ENCODE assay signal across 24 cellular contexts in the genomic region with DNA sequence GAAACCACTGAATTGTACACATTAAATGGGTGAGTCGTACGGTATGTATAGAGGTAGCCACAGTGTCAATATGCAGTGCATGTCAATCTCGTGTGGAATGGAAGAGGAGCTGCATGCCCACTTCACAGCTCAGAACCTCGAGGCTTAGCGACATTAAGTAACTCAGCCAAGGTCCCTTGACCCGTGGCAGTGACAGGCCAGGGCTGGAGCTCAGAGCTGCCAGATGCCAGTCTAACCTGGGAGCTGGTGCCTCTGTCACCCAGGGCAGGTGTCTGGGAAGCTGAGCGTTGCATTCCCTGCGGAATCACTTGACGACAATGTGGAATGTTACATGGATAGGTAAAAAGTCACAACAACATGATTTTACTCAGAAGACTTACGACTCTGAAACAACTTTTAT.
DNase-seq lines count a peak whose midpoint lies in the region; ATAC-seq, FAIRE-seq and TF ChIP-seq lines count a peak whose summit lies in the region.
"Had no signal": no experiment of that assay in that cellular context is flagged by ENCODE, and none has a peak within 500 bp of the region (broad histone marks: within the 10 kb centered on the region; RNA-seq: fewer than 3 reads in every experiment).

No MANE protein-coding gene starts in this region.

- no peak overlapping the region for H2AK5ac ChIP-seq in neuronal stem cell (ENCODE audit: low read depth, low read length)

- CTCF ChIA-PET in HepG2 (lab: Yijun Ruan, JAX; ENCODE audit: low intra/inter-chr PET ratio, low total read pairs): no interaction called here
- CTCF ChIA-PET in PC-3 (lab: Charles Lee): no interaction called here

- no peak overlapping the region for H2BK15ac ChIP-seq in neuronal stem cell (ENCODE audit: low read length)

- FAIRE-seq in HepG2 (lab: Jason Lieb, UNC) (no peak), urothelium cell line (lab: Jason Lieb, UNC) (no peak)
- FAIRE-seq: A204.1, D721Med, G401.6, GM12891, GM19239 had no signal

- H3K4me1 ChIP-seq in HepG2 (ENCODE audit: insufficient read depth, low read length): no peaks in the 10 kb centered on the region
- H3K4me1 ChIP-seq in right lobe of liver: no peaks in the 10 kb centered on the region
- no peaks in the 10 kb centered on the region for H3K4me1 ChIP-seq in PC-3 (ENCODE audit: insufficient read depth, low read length)
- H3K4me1 ChIP-seq in neuronal stem cell (ENCODE audit: control insufficient read depth in 2 of 2, insufficient read depth in 1 of 2, low read depth in 1 of 2, low read length in 2 of 2): peaks cover 0 to 9% of the 10 kb centered on the region in 2 donors
- H3K4me1 ChIP-seq: BE2C, Caco-2 had no signal

- H3F3A ChIP-seq in PC-3 (ENCODE audit: low read length, unreplicated experiment): no peaks in the 10 kb centered on the region

- no peak overlapping the region for H2AFZ ChIP-seq in HepG2 (ENCODE audit: low read length)
- H2AFZ ChIP-seq in PC-3 (ENCODE audit: low read length): no peak overlapping the region
- no peak overlapping the region for H2AFZ ChIP-seq in neuronal stem cell (ENCODE audit: low read length)

- no peak for TF ChIP-seq RAD21 in HepG2 (CRISPR knock-in tag; IDR thresholded peaks at IDR 0.05)

- peak overlapping the region; percentile 19 for H2BK5ac ChIP-seq in neuronal stem cell (ENCODE audit: low read length)

- H3K79me2 ChIP-seq in HepG2 (ENCODE audit: insufficient read depth, low read length) (no peaks in the 10 kb centered on the region), PC-3 (ENCODE audit: low read length) (no peaks in the 10 kb centered on the region)

- H3K4ac ChIP-seq in neuronal stem cell (ENCODE audit: low read length): no peak overlapping the region

- no peak overlapping the region for H2BK120ac ChIP-seq in neuronal stem cell (ENCODE audit: low read depth, low read length)

- BruUV-seq in HepG2 (replicated peaks; lab: Mats Ljungman, UMichigan): no TSS peak
- BruUV-seq in PC-3 (replicated peaks; lab: Mats Ljungman, UMichigan): no TSS peak

- H3K18ac ChIP-seq in neuronal stem cell (ENCODE audit: low read length): no peak overlapping the region

- H3K27me3 ChIP-seq in HepG2 (ENCODE audit: control insufficient read depth in 1 of 2, insufficient read depth in 2 of 2, low read length in 2 of 2) (peaks cover 1 to 46% of the 10 kb centered on the region in 2 experiments; a peak in 2 of 5 replicates), right lobe of liver (no peaks in the 10 kb centered on the region), PC-3 (ENCODE audit: low read length) (no peaks in the 10 kb centered on the region), neuronal stem cell (ENCODE audit: control insufficient read depth in 3 of 3, insufficient read depth in 3 of 3, low read depth in 1 of 3, low read length in 3 of 3) (peaks cover 0 to 22% (median 0%) of the 10 kb centered on the region in 3 experiments)

- intact Hi-C loops in HepG2 (cut with micrococcal nuclease; ENCODE audit: unreplicated experiment): no loop called here
- intact Hi-C loops in right lobe of liver (cut with DNase I): no loop called here
- intact Hi-C loops in PC-3 (cut with micrococcal nuclease): no loop called here
- intact Hi-C loops in posterior vena cava (cut with DNase I): no loop called here

- no peaks in the 10 kb centered on the region for H3K9me3 ChIP-seq in HepG2 (ENCODE audit: low read length)
- no peaks in the 10 kb centered on the region for H3K9me3 ChIP-seq in right lobe of liver
- no peaks in the 10 kb centered on the region for H3K9me3 ChIP-seq in PC-3 (ENCODE audit: low read length)
- H3K9me3 ChIP-seq in neuronal stem cell (replicated peaks in 1 of 2; ENCODE audit: control insufficient read depth in 2 of 2, insufficient read depth in 1 of 2, low read depth in 1 of 2, low read length in 2 of 2): peaks cover 0 to 5% of the 10 kb centered on the region in 2 donors
- H3K9me3 ChIP-seq: BE2C, BLaER1, Caco-2 had no signal

- no peak overlapping the region for H3K4me2 ChIP-seq in HepG2 (ENCODE audit: low read depth, low read length)
- H3K4me2 ChIP-seq in PC-3 (ENCODE audit: low read length): no peak overlapping the region
- no peak overlapping the region for H3K4me2 ChIP-seq in neuronal stem cell (ENCODE audit: insufficient read depth, low read length, poor library complexity, severe bottlenecking)
- H3K4me2 ChIP-seq: BLaER1 had no signal

- H3K36me3 ChIP-seq in HepG2 (replicated peaks in 1 of 2; ENCODE audit: control insufficient read depth in 1 of 2, insufficient read depth in 2 of 2, low read length in 2 of 2) (no peaks in the 10 kb centered on the region), right lobe of liver (no peaks in the 10 kb centered on the region), PC-3 (ENCODE audit: low read depth, low read length) (no peaks in the 10 kb centered on the region), neuronal stem cell (replicated peaks in 1 of 2; ENCODE audit: control insufficient read depth in 2 of 2, insufficient read depth in 2 of 2, low read length in 2 of 2) (no peaks in the 10 kb centered on the region)
- H3K36me3 ChIP-seq: BE2C, BLaER1 had no signal

- H3K79me1 ChIP-seq in neuronal stem cell (ENCODE audit: low read depth, low read length): no peaks in the 10 kb centered on the region

- TF ChIP-seq POLR2A in HepG2 (IDR thresholded peaks at IDR 0.05; ENCODE audit: insufficient read depth in 1 of 2, low read depth in 2 of 2, low read length in 2 of 2) (no peak), right lobe of liver (IDR thresholded peaks at IDR 0.05) (no peak)

- H3K9ac ChIP-seq in HepG2 (ENCODE audit: insufficient read depth, low read depth, low read length): no peak overlapping the region
- H3K9ac ChIP-seq in PC-3 (ENCODE audit: low read length): no peak overlapping the region
- H3K9ac ChIP-seq in neuronal stem cell (ENCODE audit: low read depth, low read length, poor library complexity): no peak overlapping the region
- H3K9ac ChIP-seq: BLaER1 had no signal

- H3K27ac ChIP-seq in HepG2 (ENCODE audit: extremely low read length, insufficient read depth, low read length) (no peak overlapping the region), right lobe of liver (no peak overlapping the region), PC-3 (ENCODE audit: low read length) (no peak overlapping the region), neuronal stem cell (replicated peaks; ENCODE audit: low read length) (no peak overlapping the region)
- H3K27ac ChIP-seq: BLaER1 had no signal

- H4K20me1 ChIP-seq in HepG2 (ENCODE audit: insufficient read depth, low read length) (no peaks in the 10 kb centered on the region), PC-3 (ENCODE audit: low read length) (no peaks in the 10 kb centered on the region)
- H4K20me1 ChIP-seq: BLaER1 had no signal

- no peak overlapping the region for H3K4me3 ChIP-seq in HepG2 (replicated peaks in 1 of 3; ENCODE audit: insufficient read depth in 1 of 3, low read depth in 2 of 3, low read length in 3 of 3)
- no peak overlapping the region for H3K4me3 ChIP-seq in right lobe of liver
- H3K4me3 ChIP-seq in PC-3 (ENCODE audit: low read length): no peak overlapping the region
- no peak overlapping the region for H3K4me3 ChIP-seq in neuronal stem cell (ENCODE audit: low read length in 2 of 2)
- H3K4me3 ChIP-seq: BLaER1 had no signal

- no peak overlapping the region for H3K14ac ChIP-seq in neuronal stem cell (ENCODE audit: low read length)

- no peak overlapping the region for H4K91ac ChIP-seq in neuronal stem cell (ENCODE audit: low read depth, low read length, poor library complexity)

- TF ChIP-seq EP300 in HepG2 (IDR thresholded peaks at IDR 0.05; ENCODE audit: low read depth in 2 of 2, low read length in 2 of 2): no peak
- TF ChIP-seq EP300 in HepG2 (CRISPR knock-in tag; IDR thresholded peaks at IDR 0.05; ENCODE audit: borderline replicate concordance): no peak

- H2BK12ac ChIP-seq in neuronal stem cell (ENCODE audit: low read length): no peak overlapping the region

- no peak for ATAC-seq in HepG2
- ATAC-seq in right lobe of liver: no peak
- ATAC-seq in PC-3: peak; percentile 45
- no peak for ATAC-seq in HG02973 (IDR thresholded peaks at IDR 0.05; ENCODE audit: unreplicated experiment)
- ATAC-seq: CD8-positive, alpha-beta T cell had no signal

- WGBS in HepG2 (ENCODE audit: low lambda C conversion rate): 30% methylated on average over 10 of the region's 10 CpGs
- 50% methylated on average over 4 of the region's 10 CpGs for WGBS in right lobe of liver (ENCODE audit: insufficient coverage, low coverage, low lambda C conversion rate, missing lambda C conversion rate)
- WGBS in neuronal stem cell (ENCODE audit: extremely low coverage in 2 of 2, insufficient read length in 2 of 2, insufficient replicate concordance in 1 of 2), 2 donors: no CpG with 5 or more reads among the region's 10 CpGs

- no peak for TF ChIP-seq CTCF in HepG2 (CRISPR knock-in tag; IDR thresholded peaks at IDR 0.05)
- TF ChIP-seq CTCF in right lobe of liver (IDR thresholded peaks at IDR 0.05): no peak
- TF ChIP-seq CTCF in PC-3 (conservative IDR thresholded peaks at IDR 0.05; ENCODE audit: low read depth, low read length): no peak

- in situ Hi-C loops in HepG2 (cut with HindIII; ENCODE audit: extremely low pct_ligation_motif_present, low pct_unique_long_range_greater_than_20kb): loop anchor here (10.0 kb wide), 1 partner anchor 312 kb away; a partner anchor contains a TSS

- POLR2A ChIA-PET in HepG2 (lab: Yijun Ruan, JAX): no interaction called here
- POLR2A ChIA-PET in PC-3 (lab: Charles Lee; ENCODE audit: unreplicated experiment): no interaction called here

- H4K8ac ChIP-seq in neuronal stem cell (ENCODE audit: low read depth, low read length): no peak overlapping the region

- no peak overlapping the region for H3K23ac ChIP-seq in neuronal stem cell (ENCODE audit: low read depth, low read length, poor library complexity)

- no peak for DNase-seq in HepG2 (ENCODE audit: low spot score)
- no peak for DNase-seq in right lobe of liver
- peak; percentile 26 for DNase-seq in PC-3
- no peak for DNase-seq in neuronal stem cell (ENCODE audit: low spot score)
- peak; percentile 70 for DNase-seq in posterior vena cava (ENCODE audit: low spot score)
- DNase-seq in urothelium cell line (ENCODE audit: low spot score): no peak
- DNase-seq in activated naive CD4-positive, alpha-beta T cell treated with anti-CD3 and anti-CD28 coated beads, Interleukin-2, amount 50 U/mL, for 16 hours: no peak
- DNase-seq: 8988T; ACHN; BE2C; C1 segment of cervical spinal cord; Caco-2; Calu3; CD4-positive, CD25-positive, alpha-beta regulatory T cell; CD8-positive, alpha-beta T cell; DMS79 treated with DMSO at 0.1 percent for 48 hours; GF-D8 had no signal

- no peaks in the 10 kb centered on the region for H3K9me2 ChIP-seq in PC-3 (replicated peaks; ENCODE audit: low read length)

TF ChIP-seq in HepG2, 621 proteins besides CTCF, POLR2A, EP300 and RAD21:
- no peak for TF ChIP-seq ATAD3A (CRISPR knock-in tag; IDR thresholded peaks at IDR 0.05)
- 0 out of 2 replicates have a peak, but pooled peaks have one; percentile 36 for TF ChIP-seq ZNF629 (CRISPR knock-in tag; conservative IDR thresholded peaks at IDR 0.05)
- TF ChIP-seq THAP11 (CRISPR knock-in tag; IDR thresholded peaks at IDR 0.05): no peak
- TF ChIP-seq PAF1 (CRISPR knock-in tag; IDR thresholded peaks at IDR 0.05): no peak

Comparison
In these comparisons a context has a peak if more than half of its experiments do, and no peak if none do; other contexts are left out.
1. DNase-seq: peak in PC-3 (single experiment) and posterior vena cava (single experiment); none in HepG2 (single experiment), right lobe of liver (0 of 3), neuronal stem cell (single experiment), urothelium cell line (single experiment) and activated naive CD4-positive, alpha-beta T cell treated with anti-CD3 and anti-CD28 coated beads, Interleukin-2, amount 50 U/mL, for 16 hours (single experiment).